In the genomic region with DNA sequence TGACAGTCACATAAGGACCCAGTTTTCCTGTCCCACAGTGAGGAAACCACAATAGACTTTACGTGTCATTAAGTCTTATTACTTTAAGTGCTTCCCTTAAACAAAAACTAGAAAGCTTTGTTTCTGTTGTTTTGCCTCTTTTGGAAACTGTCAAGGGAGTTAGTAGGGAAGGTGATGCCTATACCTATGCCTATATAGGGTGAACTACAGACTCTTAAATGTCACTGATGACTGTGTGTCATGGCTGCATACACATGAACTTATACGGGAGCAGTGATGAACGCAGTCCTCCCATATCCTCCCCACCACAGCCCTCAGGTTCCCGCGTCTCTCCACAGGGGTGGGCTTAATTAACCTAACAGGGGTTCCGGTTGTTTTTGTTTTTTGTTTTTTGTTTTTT, we compare ENCODE assay signal across 17 cellular contexts.
DNase-seq lines count a peak whose midpoint lies in the region; ATAC-seq and TF ChIP-seq lines count a peak whose summit lies in the region.
"Had no signal": no experiment of that assay in that cellular context is flagged by ENCODE, and none has a peak within 500 bp of the region (broad histone marks: within the 10 kb centered on the region; RNA-seq: fewer than 3 reads in every experiment).

No MANE protein-coding gene starts in this region.

- ATAC-seq in stimulated activated naive CD8-positive, alpha-beta T cell treated with anti-CD3 and anti-CD28 coated beads, Interleukin-15, Interleukin-2, amounts not matched to agents 100 U/mL and 50 U/mL, for 24 hours = peak; percentile 65
- no peak for ATAC-seq in stimulated activated naive CD8-positive, alpha-beta T cell treated with anti-CD3 and anti-CD28 coated beads, Interleukin-15, amount 100 ng/mL, for 72 hours
- no peak for ATAC-seq in right lobe of liver
- no peak for ATAC-seq in gastrocnemius medialis
- ATAC-seq in aorta (ENCODE audit: low FRiP score) = no peak
- ATAC-seq in esophagus mucosa = no peak
- ATAC-seq: GM12878 had no signal

- H3K27me3 ChIP-seq in right lobe of liver (no peaks in the 10 kb centered on the region), gastrocnemius medialis (no peaks in the 10 kb centered on the region), aorta (ENCODE audit: control insufficient read depth in 1 of 2, insufficient read depth in 2 of 2, low read length in 1 of 2) (no peaks in the 10 kb centered on the region)

- 70% methylated on average over 6 of the region's 6 CpGs for WGBS in right lobe of liver (ENCODE audit: insufficient coverage, low coverage, low lambda C conversion rate, missing lambda C conversion rate)
- 71 to 75% methylated on average over 6 of the region's 6 CpGs for whole genome bisulfite sequencing in aorta, 2 donors

- H3K9me3 ChIP-seq in right lobe of liver (no peaks in the 10 kb centered on the region), gastrocnemius medialis (no peaks in the 10 kb centered on the region), aorta (ENCODE audit: control insufficient read depth, low read length) (no peaks in the 10 kb centered on the region)

- no peak for DNase-seq in stimulated activated naive CD8-positive, alpha-beta T cell treated with anti-CD3 and anti-CD28 coated beads, Interleukin-15, Interleukin-2, amounts not matched to agents 100 U/mL and 50 U/mL, for 24 hours
- no peak for DNase-seq in stimulated activated naive CD8-positive, alpha-beta T cell treated with anti-CD3 and anti-CD28 coated beads, Interleukin-15, amount 100 ng/mL, for 72 hours
- no peak for DNase-seq in right lobe of liver
- no peak for DNase-seq in gastrocnemius medialis
- DNase-seq in aorta = no peak
- DNase-seq in mucosa of gallbladder (ENCODE audit: low spot score) = no peak
- no peak for DNase-seq in foreskin fibroblast
- DNase-seq: activated CD4-positive, alpha-beta T cell treated with anti-CD3 and anti-CD28 coated beads for 1 hour; activated T-cell treated with anti-CD3 and anti-CD28 coated beads, Interleukin-2, amount 50 U/mL, for 1 hour; erythroblast; HCEC 1CT; NCI-H1092; NCI-H2171 treated with DMSO at 0.1 percent for 48 hours had no signal

- H3K27ac Mint-ChIP-seq in stimulated activated naive CD8-positive, alpha-beta T cell treated with anti-CD3 and anti-CD28 coated beads, Interleukin-15, amount 100 ng/mL, for 72 hours = no peak overlapping the region
- H3K27ac Mint-ChIP-seq: T-helper 1 cell treated with Interleukin-12 subunit alpha and Interleukin-12 subunit beta and Interleukin-4 antibody, amounts not matched to agents 30 μg/mL and 1 μg/mL, for 36 hours had no signal

- H3K4me1 Mint-ChIP-seq in stimulated activated naive CD8-positive, alpha-beta T cell treated with anti-CD3 and anti-CD28 coated beads, Interleukin-15, amount 100 ng/mL, for 72 hours = no peaks in the 10 kb centered on the region

- H3K4me3 ChIP-seq in right lobe of liver (no peak overlapping the region), gastrocnemius medialis (no peak overlapping the region), aorta (ENCODE audit: low read length in 2 of 2) (no peak overlapping the region), foreskin fibroblast (ENCODE audit: low read depth in 1 of 2, low read length in 2 of 2) (no peak overlapping the region)
- H3K4me3 ChIP-seq: GM12878 had no signal

- TF ChIP-seq CTCF in right lobe of liver (IDR thresholded peaks at IDR 0.05) (no peak), gastrocnemius medialis (IDR thresholded peaks at IDR 0.05 in 4 of 5, conservative IDR thresholded peaks at IDR 0.05 in 1 of 5) (no peak), foreskin fibroblast (IDR thresholded peaks at IDR 0.05; ENCODE audit: low read depth, low read length) (no peak)

- no peak for TF ChIP-seq POLR2A in right lobe of liver (IDR thresholded peaks at IDR 0.05)
- TF ChIP-seq POLR2A in gastrocnemius medialis (IDR thresholded peaks at IDR 0.05) = no peak

- intact Hi-C loops in right lobe of liver (cut with DNase I) = no loop called here
- intact Hi-C loops in gastrocnemius medialis (cut with DNase I; ENCODE audit: low total_unique reads) = loop anchor here (5.0 kb wide), 2 partner anchors 34 to 161 kb away; no protein-coding TSS in a partner anchor
- intact Hi-C loops in aorta (cut with DNase I) = loop anchor here in 1 of 2 donors (5.0 kb wide), 1 partner anchor 96 kb away; the partner anchor contains the start of gene COL6A3

- H3K36me3 ChIP-seq in right lobe of liver = no peaks in the 10 kb centered on the region
- no peaks in the 10 kb centered on the region for H3K36me3 ChIP-seq in gastrocnemius medialis
- no peaks in the 10 kb centered on the region for H3K36me3 ChIP-seq in aorta (ENCODE audit: control insufficient read depth in 1 of 2, insufficient read depth in 2 of 2, low read length in 1 of 2)

- H3K9me3 Mint-ChIP-seq in stimulated activated naive CD8-positive, alpha-beta T cell treated with anti-CD3 and anti-CD28 coated beads, Interleukin-15, amount 100 ng/mL, for 72 hours = no peaks in the 10 kb centered on the region
- H3K9me3 Mint-ChIP-seq: T-helper 1 cell treated with Interleukin-12 subunit alpha and Interleukin-12 subunit beta and Interleukin-4 antibody, amounts not matched to agents 30 μg/mL and 1 μg/mL, for 36 hours had no signal

- H3K4me1 ChIP-seq in right lobe of liver = no peaks in the 10 kb centered on the region
- peaks cover 27 to 38% of the 10 kb centered on the region in 2 donors for H3K4me1 ChIP-seq in gastrocnemius medialis
- peaks cover 3 to 4% of the 10 kb centered on the region in 2 donors for H3K4me1 ChIP-seq in aorta (ENCODE audit: control insufficient read depth in 1 of 2, insufficient read depth in 2 of 2, low read length in 2 of 2)

- H3K27ac ChIP-seq in right lobe of liver (peak overlapping the region; percentile 30 to 65 (median 40)), gastrocnemius medialis (peak overlapping the region; percentile 74 to 86 (median 84)), aorta (ENCODE audit: low read depth in 1 of 2, low read length in 2 of 2) (peak overlapping the region; percentile 96 to 99)
- H3K27ac ChIP-seq: RWPE1 had no signal

- no peak overlapping the region for H3K4me3 Mint-ChIP-seq in stimulated activated naive CD8-positive, alpha-beta T cell treated with anti-CD3 and anti-CD28 coated beads, Interleukin-15, amount 100 ng/mL, for 72 hours
- H3K4me3 Mint-ChIP-seq: T-helper 1 cell treated with Interleukin-12 subunit alpha and Interleukin-12 subunit beta and Interleukin-4 antibody, amounts not matched to agents 30 μg/mL and 1 μg/mL, for 36 hours had no signal

- in situ Hi-C loops in gastrocnemius medialis (cut with MboI; ENCODE audit: low sequenced_read_pairs in 4 of 4) = no loop called here

- H3K27me3 Mint-ChIP-seq in stimulated activated naive CD8-positive, alpha-beta T cell treated with anti-CD3 and anti-CD28 coated beads, Interleukin-15, amount 100 ng/mL, for 72 hours = peaks cover 21% of the 10 kb centered on the region

Comparison
In these comparisons a context has a peak if more than half of its experiments do, and no peak if none do; other contexts are left out.
1. H3K27ac ChIP-seq: peak in every context shown above with its lines; median percentile 98 in aorta; 84 in gastrocnemius medialis; 40 in right lobe of liver.